Comparison of ENCODE assay signal across 10 cellular contexts in genomic region chr7:77157034-77157433, GRCh38. TPM values are rescaled to one million over a fixed set of nuclear protein-coding genes. Genes with fewer than 3 reads are reported as not detected.
A peak's percentile ranks its signal among the peaks of the same experiment; 100 is the strongest.
DNase-seq lines count a peak whose midpoint lies in the region; ATAC-seq and TF ChIP-seq lines count a peak whose summit lies in the region.
"Not testable (repeated sequence)": the region's sequence is repeated elsewhere in the genome, so short reads cannot be mapped to it uniquely, and the experiment has no call there.
"Had no signal": no experiment of that assay in that cellular context is flagged by ENCODE, and none has a peak within 500 bp of the region (broad histone marks: within the 10 kb centered on the region; RNA-seq: fewer than 3 reads in every experiment).

No MANE protein-coding gene starts in this region.

- H3K9me3 Mint-ChIP-seq in T-helper 2 cell treated with Interferon-gamma antibody and Interleukin-4, amounts not matched to agents 5 μg/mL and 100 μg/mL, for 36 hours; MCF 10A (ENCODE audit: unreplicated experiment): not testable (repeated sequence)

- not testable (repeated sequence) for H3K27me3 Mint-ChIP-seq in T-helper 2 cell treated with Interferon-gamma antibody and Interleukin-4, amounts not matched to agents 5 μg/mL and 100 μg/mL, for 36 hours (ENCODE audit: low read depth); MCF 10A (ENCODE audit: insufficient read depth, unreplicated experiment)

- not testable (repeated sequence) for H3K36me3 ChIP-seq in skeletal muscle satellite cell (ENCODE audit: insufficient read depth, low read length)

- H3K36me3 Mint-ChIP-seq in T-helper 2 cell treated with Interferon-gamma antibody and Interleukin-4, amounts not matched to agents 5 μg/mL and 100 μg/mL, for 36 hours (ENCODE audit: low read depth); MCF 10A (ENCODE audit: insufficient read depth, unreplicated experiment): not testable (repeated sequence)

- peak overlapping the region; percentile 92 for H3K27ac Mint-ChIP-seq in T-helper 2 cell treated with Interferon-gamma antibody and Interleukin-4, amounts not matched to agents 5 μg/mL and 100 μg/mL, for 36 hours
- H3K27ac Mint-ChIP-seq in MCF 10A (ENCODE audit: low read depth, unreplicated experiment): peak overlapping the region; percentile 93

- CTCF ChIA-PET in MCF 10A (lab: Yijun Ruan, JAX): not testable (repeated sequence)

- intact Hi-C loops in MCF 10A (cut with micrococcal nuclease): not testable (repeated sequence)

- POLR2A ChIA-PET in MCF 10A (lab: Yijun Ruan, JAX): not testable (repeated sequence)

- H3K27me3 ChIP-seq in skeletal muscle satellite cell (ENCODE audit: control insufficient read depth, insufficient read depth, low read length): not testable (repeated sequence)

- not testable (repeated sequence) for H3K4me3 ChIP-seq in skeletal muscle satellite cell (ENCODE audit: low read length)

- not testable (repeated sequence) for H3K9ac ChIP-seq in skeletal muscle satellite cell (ENCODE audit: low read depth, low read length)

- not testable (repeated sequence) for TF ChIP-seq CTCF in MCF 10A (IDR thresholded peaks at IDR 0.05; ENCODE audit: unreplicated experiment)

- peaks cover 27% of the 10 kb centered on the region for H3K4me1 Mint-ChIP-seq in T-helper 2 cell treated with Interferon-gamma antibody and Interleukin-4, amounts not matched to agents 5 μg/mL and 100 μg/mL, for 36 hours (ENCODE audit: low read depth)
- peaks cover 10% of the 10 kb centered on the region for H3K4me1 Mint-ChIP-seq in MCF 10A (ENCODE audit: insufficient read depth, unreplicated experiment)

- DNase-seq in T-helper 2 cell treated with Interferon-gamma antibody and Interleukin-4, amounts not matched to agents 5 μg/mL and 100 μg/mL, for 36 hours (ENCODE audit: low spot score); MCF 10A (ENCODE audit: unreplicated experiment): not testable (repeated sequence)

- H3K9me3 ChIP-seq in skeletal muscle satellite cell (replicated peaks; ENCODE audit: low read length): not testable (repeated sequence)

- peak overlapping the region; percentile 73 for H3K4me3 Mint-ChIP-seq in T-helper 2 cell treated with Interferon-gamma antibody and Interleukin-4, amounts not matched to agents 5 μg/mL and 100 μg/mL, for 36 hours
- H3K4me3 Mint-ChIP-seq in MCF 10A (ENCODE audit: unreplicated experiment): not testable (repeated sequence)

- BruUV-seq in MCF 10A (replicated peaks; lab: Mats Ljungman, UMichigan): not testable (repeated sequence)

- ATAC-seq in GM18499 (IDR thresholded peaks at IDR 0.05; ENCODE audit: insufficient read depth, unreplicated experiment) (peak; percentile 66), GM19328 (IDR thresholded peaks at IDR 0.05; ENCODE audit: unreplicated experiment) (peak; percentile 69), GM21717 (IDR thresholded peaks at IDR 0.05; ENCODE audit: unreplicated experiment) (peak; percentile 75), HG02970 (IDR thresholded peaks at IDR 0.05; ENCODE audit: low FRiP score, unreplicated experiment) (peak; percentile 71), HG03439 (IDR thresholded peaks at IDR 0.05; ENCODE audit: unreplicated experiment) (peak; percentile 78)

- H3K4me1 ChIP-seq in skeletal muscle satellite cell (ENCODE audit: control insufficient read depth, insufficient read depth, low read length): not testable (repeated sequence)

- peak overlapping the region; percentile 8 for H3K4me2 ChIP-seq in skeletal muscle satellite cell (ENCODE audit: low read length)

RNA-seq across cellular contexts. Expression of gene CCDC146, which starts 34.6 kb away (rescaled TPM):
- total RNA-seq in MCF 10A (2022): 2.7 and 3.9 TPM in 2 replicates
- 0.76 and 0.87 TPM in 2 replicates for total RNA-seq in skeletal muscle satellite cell (2012; rRNA removed)

RNA-seq across cellular contexts. Expression of gene FGL2, which starts 42.6 kb away (rescaled TPM):
- not detected in 2 replicates for total RNA-seq in MCF 10A (2022)
- total RNA-seq in skeletal muscle satellite cell (2012; rRNA removed): under 0.01 and 0.22 TPM in 2 replicates
- total RNA-seq: Caco-2, G401 had no signal
